7 cellular contexts compared by ENCODE assay signal in the genomic region with DNA sequence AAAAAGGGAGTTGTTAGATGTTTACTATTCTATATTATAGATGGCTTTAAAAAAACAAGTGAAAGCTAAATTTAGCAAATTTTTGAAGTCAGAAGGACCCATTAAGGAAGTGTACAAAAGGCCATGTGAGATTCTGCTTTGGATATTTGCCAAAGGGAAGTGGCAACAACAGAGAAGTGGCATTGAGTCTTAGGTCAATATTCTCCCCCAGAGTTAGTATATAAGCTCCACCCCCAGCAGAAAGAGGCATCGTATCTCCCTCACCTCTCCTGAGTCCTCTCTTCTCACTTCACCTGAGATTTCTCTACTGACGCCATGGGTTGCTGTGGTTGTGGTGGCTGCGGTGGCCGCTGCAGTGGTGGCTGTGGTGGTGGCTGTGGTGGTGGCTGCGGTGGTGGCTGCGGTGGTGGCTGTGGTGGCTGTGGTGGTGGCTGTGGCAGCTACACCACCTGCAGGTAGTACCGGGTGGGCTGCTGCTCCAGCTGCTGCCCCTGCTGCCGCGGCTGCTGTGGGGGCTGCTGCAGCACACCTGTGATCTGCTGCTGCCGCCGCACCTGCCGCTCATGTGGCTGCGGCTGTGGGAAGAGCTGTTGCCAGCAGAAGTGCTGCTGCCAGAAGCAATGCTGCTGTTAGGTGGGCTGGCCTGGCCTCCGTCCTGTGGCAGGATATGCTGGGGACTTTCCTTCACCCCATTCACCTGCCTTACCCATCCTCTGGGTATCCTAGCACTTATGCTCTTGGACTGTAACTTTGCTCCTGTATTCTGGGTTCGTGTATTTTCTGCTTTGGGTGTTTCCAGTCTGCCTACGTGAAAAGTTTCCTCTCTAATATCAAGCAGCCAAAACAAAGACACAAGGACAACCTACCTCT. TPM values are rescaled to one million over a fixed set of nuclear protein-coding genes. Genes with fewer than 3 reads are reported as not detected.
A peak's percentile ranks its signal among the peaks of the same experiment; 100 is the strongest.
DNase-seq lines count a peak whose midpoint lies in the region; ATAC-seq lines count a peak whose summit lies in the region.

No MANE protein-coding gene starts in this region.

- DNase-seq in NOMO-1 treated with dmso at 0.1 percent for 144 hours (lab: John Stamatoyannopoulos, UW; ENCODE audit: unreplicated experiment) (peak; percentile 81), naive B cell (peak; percentile 35)
- no peak for DNase-seq in activated CD4-positive, alpha-beta memory T cell treated with anti-CD3 and anti-CD28 coated beads, Interleukin-2, amount 10 ng/mL, durations not matched to agents 7 days and 5 days

- H3K9me3 Mint-ChIP-seq in naive B cell, result peaks cover 0 to 2% (median 0%) of the 10 kb centered on the region in 7 donors
- H3K9me3 Mint-ChIP-seq in activated CD4-positive, alpha-beta memory T cell treated with anti-CD3 and anti-CD28 coated beads, Interleukin-2, amount 10 ng/mL, durations not matched to agents 7 days and 5 days, result no peaks in the 10 kb centered on the region

- ATAC-seq in GM18511 (IDR thresholded peaks at IDR 0.05; ENCODE audit: unreplicated experiment) (peak; percentile 76), HG02763 (IDR thresholded peaks at IDR 0.05; ENCODE audit: unreplicated experiment) (peak; percentile 47), naive B cell (ENCODE audit: low read depth in 2 of 2) (peak; percentile 86 to 93), HG02973 (IDR thresholded peaks at IDR 0.05; ENCODE audit: unreplicated experiment) (no peak), HG02798 (IDR thresholded peaks at IDR 0.05; ENCODE audit: poor library complexity, unreplicated experiment) (no peak)

- peaks cover 15 to 19% (median 17%) of the 10 kb centered on the region in 3 donors for H3K4me1 Mint-ChIP-seq in naive B cell
- H3K4me1 Mint-ChIP-seq in activated CD4-positive, alpha-beta memory T cell treated with anti-CD3 and anti-CD28 coated beads, Interleukin-2, amount 10 ng/mL, durations not matched to agents 7 days and 5 days, result no peaks in the 10 kb centered on the region

- H3K36me3 Mint-ChIP-seq in naive B cell, result no peaks in the 10 kb centered on the region
- H3K36me3 Mint-ChIP-seq in activated CD4-positive, alpha-beta memory T cell treated with anti-CD3 and anti-CD28 coated beads, Interleukin-2, amount 10 ng/mL, durations not matched to agents 7 days and 5 days (ENCODE audit: low read depth), result no peaks in the 10 kb centered on the region

- H3K27me3 Mint-ChIP-seq in naive B cell, result peaks cover 8 to 25% (median 22%) of the 10 kb centered on the region in 3 donors
- H3K27me3 Mint-ChIP-seq in activated CD4-positive, alpha-beta memory T cell treated with anti-CD3 and anti-CD28 coated beads, Interleukin-2, amount 10 ng/mL, durations not matched to agents 7 days and 5 days, result peaks cover 28% of the 10 kb centered on the region

- peak overlapping the region in 2 of 8 donors; percentile 35 to 49 for H3K4me3 Mint-ChIP-seq in naive B cell
- no peak overlapping the region for H3K4me3 Mint-ChIP-seq in activated CD4-positive, alpha-beta memory T cell treated with anti-CD3 and anti-CD28 coated beads, Interleukin-2, amount 10 ng/mL, durations not matched to agents 7 days and 5 days

- H3K27ac Mint-ChIP-seq in naive B cell, result peak overlapping the region in 3 of 6 donors; percentile 80 to 85 (median 81)
- H3K27ac Mint-ChIP-seq in activated CD4-positive, alpha-beta memory T cell treated with anti-CD3 and anti-CD28 coated beads, Interleukin-2, amount 10 ng/mL, durations not matched to agents 7 days and 5 days, result no peak overlapping the region

- CTCF ChIA-PET in activated CD4-positive, alpha-beta memory T cell treated with anti-CD3 and anti-CD28 coated beads, Interleukin-2, amount 10 ng/mL, durations not matched to agents 7 days and 5 days (lab: Charles Lee), result interaction anchor here (0.7 to 1.0 kb wide), 2 partner anchors 12 to 1616 kb away, joined by 3 read pairs; no protein-coding TSS in a partner anchor

- POLR2A ChIA-PET in activated CD4-positive, alpha-beta memory T cell treated with anti-CD3 and anti-CD28 coated beads, Interleukin-2, amount 10 ng/mL, durations not matched to agents 7 days and 5 days (lab: Charles Lee), result no interaction called here

RNA-seq across cellular contexts. Expression of a gene that starts 5.9 kb away (rescaled TPM):
- not detected for polyA plus RNA-seq in naive B cell (ENCODE audit: low read depth in 6 of 6)
- not detected for total RNA-seq in activated CD4-positive, alpha-beta memory T cell treated with anti-CD3 and anti-CD28 coated beads, Interleukin-2, amount 10 ng/mL, durations not matched to agents 7 days and 5 days

RNA-seq across cellular contexts. Expression of a gene that starts 8.6 kb away (rescaled TPM):
- polyA plus RNA-seq in naive B cell (ENCODE audit: low read depth in 6 of 6), result not detected
- total RNA-seq in activated CD4-positive, alpha-beta memory T cell treated with anti-CD3 and anti-CD28 coated beads, Interleukin-2, amount 10 ng/mL, durations not matched to agents 7 days and 5 days, result not detected

RNA-seq across cellular contexts. Expression of a gene that starts 10.0 kb away (rescaled TPM):
- not detected for polyA plus RNA-seq in naive B cell (ENCODE audit: low read depth in 6 of 6)
- not detected for total RNA-seq in activated CD4-positive, alpha-beta memory T cell treated with anti-CD3 and anti-CD28 coated beads, Interleukin-2, amount 10 ng/mL, durations not matched to agents 7 days and 5 days

RNA-seq across cellular contexts. Expression of a gene that starts 57.9 kb away (rescaled TPM):
- not detected for polyA plus RNA-seq in naive B cell (ENCODE audit: low read depth in 6 of 6)
- total RNA-seq in activated CD4-positive, alpha-beta memory T cell treated with anti-CD3 and anti-CD28 coated beads, Interleukin-2, amount 10 ng/mL, durations not matched to agents 7 days and 5 days, result not detected

Comparison
In these comparisons a context has a peak if more than half of its experiments do, and no peak if none do; other contexts are left out.
1. ATAC-seq: peak in GM18511 (single experiment), HG02763 (single experiment) and naive B cell (2 of 2); none in HG02973 (single experiment) and HG02798 (single experiment).